In genomic region chrX:56284269-56284668, GRCh38 we compare ENCODE assay signal across 23 cellular contexts.
"Had no signal": no experiment of that assay in that cellular context is flagged by ENCODE, and none has a peak within 500 bp of the region (broad histone marks: within the 10 kb centered on the region; RNA-seq: fewer than 3 reads in every experiment).

No MANE protein-coding gene starts in this region.

- H3K36me3 ChIP-seq: breast epithelium, MG63 had no signal

- DNase-seq: activated B cell treated with CpG ODN at 0.5 μM for 24 hours; activated CD4-positive, alpha-beta T cell treated with anti-CD3 and anti-CD28 coated beads for 1 hour; activated CD4-positive, alpha-beta T cell treated with anti-CD3 and anti-CD28 coated beads, Interleukin-2, amount 10 ng/mL, durations not matched to agents 24 days and 14 days; activated CD4-positive, alpha-beta T cell treated with anti-CD3 and anti-CD28 coated beads, Interleukin-2, amount 50 U/mL, for 48 hours; activated CD8-positive, alpha-beta memory T cell treated with anti-CD3 and anti-CD28 coated beads, Interleukin-2, amount 10 ng/mL, durations not matched to agents 7 days and 5 days; activated effector memory CD4-positive, alpha-beta T cell treated with Interleukin-2 at 50 U/mL for 16 hours; activated naive CD4-positive, alpha-beta T cell; activated T-cell treated with anti-CD3 and anti-CD28 coated beads, Interleukin-2, amount 50 U/mL, for 24 hours; central memory CD4-positive, alpha-beta T cell; MG63; NCI-H1694; NCI-H2029; NCI-H2171 treated with DMSO at 0.1 percent for 48 hours; NCI-H226; NCI-H526; NK-92 treated with Interleukin-12 subunit alpha and Interleukin-12 subunit beta, amount 100 ng/mL, for 24 hours; PC-3; T-cell; T-helper 2 cell; T1000 had no signal

- H3K4me1 ChIP-seq: breast epithelium had no signal

- H3K4me3 ChIP-seq: breast epithelium, coronary artery, MG63, SK-N-MC had no signal

- H3K27ac ChIP-seq: breast epithelium, coronary artery, SK-N-MC had no signal

- H3K9me3 ChIP-seq: MG63 had no signal

- H3K27me3 ChIP-seq: MG63 had no signal
